19 cellular contexts compared by ENCODE assay signal in genomic region chr12:89575405-89575804, GRCh38.
"Had no signal": no experiment of that assay in that cellular context is flagged by ENCODE, and none has a peak within 500 bp of the region (broad histone marks: within the 10 kb centered on the region; RNA-seq: fewer than 3 reads in every experiment).

No MANE protein-coding gene starts in this region.

- H3K27me3 Mint-ChIP-seq: activated B cell treated with CpG ODN at 0.5 μM for 24 hours; activated naive CD4-positive, alpha-beta T cell treated with anti-CD3 and anti-CD28 coated beads, Interleukin-2, amount 10 ng/mL, durations not matched to agents 7 days and 5 days; central memory CD8-positive, alpha-beta T cell; dendritic cell treated with granulocyte-macrophage colony-stimulating factor and Interleukin-4, amounts not matched to agents 40 ng/mL and 50 ng/mL, for 4 days; effector memory CD8-positive, alpha-beta T cell; naive B cell; stimulated activated naive CD8-positive, alpha-beta T cell treated with anti-CD3 and anti-CD28 coated beads, Interleukin-15, amount 100 ng/mL, for 72 hours had no signal

- H3K36me3 ChIP-seq: neutrophil, thoracic aorta had no signal

- H3K4me2 ChIP-seq: hepatocyte had no signal

- H3K27ac ChIP-seq: body of pancreas, epithelial cell of prostate, hepatocyte, neutrophil, thoracic aorta had no signal

- H3K27me3 ChIP-seq: body of pancreas, hepatocyte, neutrophil had no signal

- H3K36me3 Mint-ChIP-seq: activated naive CD4-positive, alpha-beta T cell treated with anti-CD3 and anti-CD28 coated beads, Interleukin-2, amount 10 ng/mL, durations not matched to agents 7 days and 5 days; naive B cell had no signal

- H2AFZ ChIP-seq: hepatocyte had no signal

- ATAC-seq: body of pancreas; effector memory CD8-positive, alpha-beta T cell; stimulated activated naive CD8-positive, alpha-beta T cell treated with anti-CD3 and anti-CD28 coated beads, Interleukin-15, amount 100 ng/mL, for 72 hours had no signal

- DNase-seq: activated B cell treated with CpG ODN at 0.5 μM for 24 hours; activated CD4-positive, alpha-beta T cell treated with anti-CD3 and anti-CD28 coated beads, Interleukin-2, amount 50 U/mL, for 1 hour; activated naive CD4-positive, alpha-beta T cell treated with anti-CD3 and anti-CD28 coated beads, Interleukin-2, amount 10 ng/mL, durations not matched to agents 7 days and 5 days; activated T-cell treated with anti-CD3 and anti-CD28 coated beads for 4 hours; effector memory CD8-positive, alpha-beta T cell; midbrain; naive B cell; stimulated activated CD4-positive, alpha-beta T cell treated with anti-CD3 and anti-CD28 coated beads, Interleukin-15, amount 100 ng/mL, for 24 hours; stimulated activated CD4-positive, alpha-beta T cell treated with anti-CD3 and anti-CD28 coated beads, Interleukin-4, amount 100 ng/mL, for 24 hours; stimulated activated naive CD8-positive, alpha-beta T cell treated with anti-CD3 and anti-CD28 coated beads, Interleukin-15, amount 100 ng/mL, for 72 hours had no signal

- H3K4me3 ChIP-seq: body of pancreas, hepatocyte, thoracic aorta had no signal

- H3K27ac Mint-ChIP-seq: activated B cell treated with CpG ODN at 0.5 μM for 24 hours; activated naive CD4-positive, alpha-beta T cell treated with anti-CD3 and anti-CD28 coated beads, Interleukin-2, amount 10 ng/mL, durations not matched to agents 7 days and 5 days; activated T-helper 2 cell treated with anti-CD3 and anti-CD28 coated beads, Interferon-gamma antibody, Interleukin-2, Interleukin-4, amounts not matched to agents 10 μg/mL and 5 μg/mL and 100 μg/mL, durations not matched to agents 14 hours and 24 hours and 36 hours; dendritic cell treated with granulocyte-macrophage colony-stimulating factor and Interleukin-4, amounts not matched to agents 40 ng/mL and 50 ng/mL, for 4 days; effector memory CD8-positive, alpha-beta T cell; naive B cell; stimulated activated naive CD8-positive, alpha-beta T cell treated with anti-CD3 and anti-CD28 coated beads, Interleukin-15, amount 100 ng/mL, for 72 hours; T-helper 1 cell treated with Interleukin-12 subunit alpha and Interleukin-12 subunit beta and Interleukin-4 antibody, amounts not matched to agents 30 μg/mL and 1 μg/mL, for 36 hours had no signal

- H3K4me1 Mint-ChIP-seq: activated naive CD4-positive, alpha-beta T cell treated with anti-CD3 and anti-CD28 coated beads, Interleukin-2, amount 10 ng/mL, durations not matched to agents 7 days and 5 days; central memory CD8-positive, alpha-beta T cell had no signal

- H3K4me1 ChIP-seq: body of pancreas had no signal

- H3K4me3 Mint-ChIP-seq: activated B cell treated with CpG ODN at 0.5 μM for 24 hours; activated naive CD4-positive, alpha-beta T cell treated with anti-CD3 and anti-CD28 coated beads, Interleukin-2, amount 10 ng/mL, durations not matched to agents 7 days and 5 days; central memory CD8-positive, alpha-beta T cell; dendritic cell treated with granulocyte-macrophage colony-stimulating factor and Interleukin-4, amounts not matched to agents 40 ng/mL and 50 ng/mL, for 4 days; effector memory CD8-positive, alpha-beta T cell; naive B cell; stimulated activated naive CD8-positive, alpha-beta T cell treated with anti-CD3 and anti-CD28 coated beads, Interleukin-15, amount 100 ng/mL, for 72 hours; T-helper 1 cell treated with Interleukin-12 subunit alpha and Interleukin-12 subunit beta and Interleukin-4 antibody, amounts not matched to agents 30 μg/mL and 1 μg/mL, for 36 hours had no signal

- H3K9me3 Mint-ChIP-seq: activated B cell treated with CpG ODN at 0.5 μM for 24 hours; activated naive CD4-positive, alpha-beta T cell treated with anti-CD3 and anti-CD28 coated beads, Interleukin-2, amount 10 ng/mL, durations not matched to agents 7 days and 5 days; activated T-helper 2 cell treated with anti-CD3 and anti-CD28 coated beads, Interferon-gamma antibody, Interleukin-2, Interleukin-4, amounts not matched to agents 10 μg/mL and 5 μg/mL and 100 μg/mL, durations not matched to agents 14 hours and 24 hours and 36 hours; central memory CD8-positive, alpha-beta T cell; dendritic cell treated with granulocyte-macrophage colony-stimulating factor and Interleukin-4, amounts not matched to agents 40 ng/mL and 50 ng/mL, for 4 days; effector memory CD8-positive, alpha-beta T cell; naive B cell; stimulated activated naive CD8-positive, alpha-beta T cell treated with anti-CD3 and anti-CD28 coated beads, Interleukin-15, amount 100 ng/mL, for 72 hours; T-helper 1 cell treated with Interleukin-12 subunit alpha and Interleukin-12 subunit beta and Interleukin-4 antibody, amounts not matched to agents 30 μg/mL and 1 μg/mL, for 36 hours had no signal

- H3K9me3 ChIP-seq: body of pancreas, neutrophil, thoracic aorta had no signal
